In genomic region chr1:67433830-67434229, GRCh38 we compare ENCODE assay signal across 17 cellular contexts. TPM values are rescaled to one million over a fixed set of nuclear protein-coding genes. Genes with fewer than 3 reads are reported as not detected.
DNase-seq lines count a peak whose midpoint lies in the region; ATAC-seq and TF ChIP-seq lines count a peak whose summit lies in the region.
"Had no signal": no experiment of that assay in that cellular context is flagged by ENCODE, and none has a peak within 500 bp of the region (broad histone marks: within the 10 kb centered on the region; RNA-seq: fewer than 3 reads in every experiment).

No MANE protein-coding gene starts in this region.

- H3K4me1 ChIP-seq in cardiac muscle cell (ENCODE audit: low read depth) (peaks cover 41% of the 10 kb centered on the region), skeletal muscle tissue (ENCODE audit: control insufficient read depth in 3 of 3, insufficient read depth in 3 of 3, low read length in 3 of 3) (peaks cover 17 to 24% (median 22%) of the 10 kb centered on the region in 3 donors)
- H3K4me1 ChIP-seq: right lobe of liver had no signal

- intact Hi-C loops in left ventricle myocardium superior (cut with micrococcal nuclease): no loop called here
- intact Hi-C loops in posterior vena cava (cut with DNase I): no loop called here

- no peak overlapping the region for H3K4me3 ChIP-seq in cardiac muscle cell
- H3K4me3 ChIP-seq in skeletal muscle tissue (ENCODE audit: low read length in 3 of 3): no peak overlapping the region
- H3K4me3 ChIP-seq: right lobe of liver, SJSA1 had no signal

- H3K4me1 Mint-ChIP-seq in activated naive CD8-positive, alpha-beta T cell treated with anti-CD3 and anti-CD28 coated beads, Interleukin-2, amount 50 U/mL, for 24 hours: peaks cover 49% of the 10 kb centered on the region

- H3K27ac ChIP-seq in cardiac muscle cell: peak overlapping the region; percentile 15
- H3K27ac ChIP-seq in skeletal muscle tissue (ENCODE audit: low read depth, low read length): peak overlapping the region; percentile 77
- H3K27ac ChIP-seq: right lobe of liver, SJSA1 had no signal

- H3K4me3 Mint-ChIP-seq in activated naive CD8-positive, alpha-beta T cell treated with anti-CD3 and anti-CD28 coated beads, Interleukin-2, amount 50 U/mL, for 24 hours: peak overlapping the region; percentile 53

- peaks cover 14% of the 10 kb centered on the region for H3K36me3 Mint-ChIP-seq in activated naive CD8-positive, alpha-beta T cell treated with anti-CD3 and anti-CD28 coated beads, Interleukin-2, amount 50 U/mL, for 24 hours (ENCODE audit: low read depth)

- TF ChIP-seq CTCF in cardiac muscle cell (IDR thresholded peaks at IDR 0.05; ENCODE audit: low read depth, low read length): no peak

- no peaks in the 10 kb centered on the region for H3K36me3 ChIP-seq in cardiac muscle cell
- peaks cover 0 to 6% (median 0%) of the 10 kb centered on the region in 3 donors for H3K36me3 ChIP-seq in skeletal muscle tissue (ENCODE audit: control insufficient read depth in 3 of 3, insufficient read depth in 3 of 3, low read length in 3 of 3)
- H3K36me3 ChIP-seq: right lobe of liver had no signal

- peak overlapping the region; percentile 61 for H3K27ac Mint-ChIP-seq in activated naive CD8-positive, alpha-beta T cell treated with anti-CD3 and anti-CD28 coated beads, Interleukin-2, amount 50 U/mL, for 24 hours

- H3K27me3 Mint-ChIP-seq in activated naive CD8-positive, alpha-beta T cell treated with anti-CD3 and anti-CD28 coated beads, Interleukin-2, amount 50 U/mL, for 24 hours: no peaks in the 10 kb centered on the region
- H3K27me3 Mint-ChIP-seq: naive thymus-derived CD4-positive, alpha-beta T cell had no signal

- H3K9ac ChIP-seq in skeletal muscle tissue (ENCODE audit: low read depth in 1 of 3, low read length in 3 of 3): peak overlapping the region in 1 of 3 donors; percentile 1

- H3K27me3 ChIP-seq in cardiac muscle cell (no peaks in the 10 kb centered on the region), skeletal muscle tissue (ENCODE audit: control insufficient read depth in 3 of 3, insufficient read depth in 3 of 3, low read length in 3 of 3) (no peaks in the 10 kb centered on the region)
- H3K27me3 ChIP-seq: right lobe of liver, SJSA1 had no signal

- no peaks in the 10 kb centered on the region for H3K9me3 ChIP-seq in cardiac muscle cell (ENCODE audit: low read depth)
- H3K9me3 ChIP-seq in skeletal muscle tissue (ENCODE audit: control insufficient read depth in 3 of 3, low read length in 3 of 3): no peaks in the 10 kb centered on the region
- H3K9me3 ChIP-seq: right lobe of liver, SJSA1 had no signal

- ATAC-seq in left ventricle myocardium superior (no peak), HG03565 (IDR thresholded peaks at IDR 0.05; ENCODE audit: unreplicated experiment) (no peak)
- no peak for ATAC-seq in activated naive CD8-positive, alpha-beta T cell treated with anti-CD3 and anti-CD28 coated beads, Interleukin-2, amount 50 U/mL, for 24 hours
- ATAC-seq: naive thymus-derived CD4-positive, alpha-beta T cell; right lobe of liver had no signal

- DNase-seq in cardiac muscle cell (ENCODE audit: low read depth in 1 of 2, low spot score in 1 of 2) (no peak), left ventricle myocardium superior (no peak), NOMO-1 treated with dmso at 0.1 percent for 144 hours (lab: John Stamatoyannopoulos, UW; ENCODE audit: unreplicated experiment) (peak; percentile 76), DMS 273 treated with DMSO at 0.1 percent for 48 hours (lab: John Stamatoyannopoulos, UW) (no peak), posterior vena cava (ENCODE audit: low spot score) (no peak)
- DNase-seq in activated naive CD8-positive, alpha-beta T cell treated with anti-CD3 and anti-CD28 coated beads, Interleukin-2, amount 50 U/mL, for 24 hours: no peak
- DNase-seq: activated naive CD4-positive, alpha-beta T cell treated with Interleukin-2 at 50 U/mL for 16 hours; COR-L47; effector CD8-positive, alpha-beta T cell; naive thymus-derived CD4-positive, alpha-beta T cell; NCI-H2029 treated with DMSO at 0.1 percent for 48 hours; NCI-H748 treated with DMSO at 0.1 percent for 48 hours; right lobe of liver; trophoblast cell had no signal

- H3K9me3 Mint-ChIP-seq in activated naive CD8-positive, alpha-beta T cell treated with anti-CD3 and anti-CD28 coated beads, Interleukin-2, amount 50 U/mL, for 24 hours: no peaks in the 10 kb centered on the region
- H3K9me3 Mint-ChIP-seq: naive thymus-derived CD4-positive, alpha-beta T cell had no signal

RNA-seq across cellular contexts. Expression of gene SERBP1, which starts 3.6 kb away (rescaled TPM):
- total RNA-seq in cardiac muscle cell: 255 and 433 TPM in 2 replicates
- polyA plus RNA-seq in cardiac muscle cell: 136 and 202 TPM in 2 replicates
- total RNA-seq in left ventricle myocardium superior: 134 TPM
- 187 TPM for total RNA-seq in skeletal muscle tissue
- total RNA-seq in posterior vena cava: 100 to 1,000 TPM; 119 to 139 TPM
